In the genomic region with DNA sequence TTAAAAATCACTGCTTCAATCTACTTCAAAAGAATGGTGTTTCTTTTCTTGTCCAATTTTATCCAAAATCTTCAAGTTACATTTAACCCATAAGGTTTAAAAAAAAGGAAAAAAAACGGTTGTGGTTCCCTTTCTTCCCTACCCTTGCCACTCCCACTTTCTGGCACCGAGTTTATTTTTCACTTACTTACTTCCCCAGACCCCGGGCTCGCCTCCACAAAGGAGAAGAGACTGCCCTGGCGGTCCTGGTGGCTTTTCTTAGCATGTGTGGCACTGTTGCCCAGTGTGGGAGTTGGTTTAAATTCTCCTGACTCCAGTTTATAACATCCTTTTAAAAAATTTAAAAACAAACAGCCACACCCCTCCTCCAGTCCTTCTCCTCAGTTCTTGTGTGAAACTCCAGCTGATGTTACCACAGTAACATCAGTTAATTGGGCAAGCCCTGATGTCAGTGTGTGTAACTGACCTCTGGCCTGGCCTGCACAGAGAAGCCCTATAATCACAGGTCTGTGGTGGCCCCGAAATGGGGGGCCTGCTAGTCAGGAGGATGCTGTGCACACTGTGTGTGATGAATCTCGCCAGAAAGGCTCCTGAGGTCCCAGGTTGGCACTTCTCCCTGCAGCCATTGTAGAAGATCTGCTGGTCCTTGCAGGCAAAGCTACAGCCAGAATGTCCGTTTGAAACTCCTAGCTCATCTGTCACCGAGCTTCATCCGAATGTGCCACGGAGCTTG, we compare ENCODE assay signal across 10 cellular contexts. TPM values are rescaled to one million over a fixed set of nuclear protein-coding genes. Genes with fewer than 3 reads are reported as not detected.
DNase-seq lines count a peak whose midpoint lies in the region; ATAC-seq, FAIRE-seq and TF ChIP-seq lines count a peak whose summit lies in the region.
"Had no signal": no experiment of that assay in that cellular context is flagged by ENCODE, and none has a peak within 500 bp of the region (broad histone marks: within the 10 kb centered on the region; RNA-seq: fewer than 3 reads in every experiment).

No MANE protein-coding gene starts in this region.

- CTCF ChIA-PET in OCI-LY7 (lab: Charles Lee; ENCODE audit: unreplicated experiment): no interaction called here

- peaks cover 80% of the 10 kb centered on the region for H3K36me3 ChIP-seq in OCI-LY7 (ENCODE audit: insufficient read depth, low read length)
- peaks cover 25% of the 10 kb centered on the region for H3K36me3 ChIP-seq in osteoblast (ENCODE audit: insufficient read depth, low read length)

- H3K4me2 ChIP-seq in OCI-LY7 (ENCODE audit: low read length) (no peak overlapping the region), osteoblast (ENCODE audit: insufficient read depth, low read length) (no peak overlapping the region)

- no peak for ATAC-seq in HG02938 (IDR thresholded peaks at IDR 0.05; ENCODE audit: unreplicated experiment)

- no peaks in the 10 kb centered on the region for H3K9me2 ChIP-seq in OCI-LY7 (ENCODE audit: insufficient read depth, low read length)

- H3K4me1 ChIP-seq in OCI-LY7 (ENCODE audit: insufficient read depth, low read length, poor library complexity, severe bottlenecking) (peaks cover 38% of the 10 kb centered on the region), osteoblast (ENCODE audit: insufficient read depth, low read length) (peaks cover 5% of the 10 kb centered on the region)

- H4K20me1 ChIP-seq in OCI-LY7 (ENCODE audit: insufficient read depth, low read length): 0 out of 2 replicates have a peak, but pooled peaks cover 9% of the 10 kb centered on the region
- peaks cover 69% of the 10 kb centered on the region for H4K20me1 ChIP-seq in osteoblast (ENCODE audit: insufficient read depth, low read length)

- H3K27me3 ChIP-seq in dorsolateral prefrontal cortex (no peaks in the 10 kb centered on the region), osteoblast (ENCODE audit: insufficient read depth, low read length) (no peaks in the 10 kb centered on the region)

- BruUV-seq in OCI-LY7 (replicated peaks; lab: Mats Ljungman, UMichigan): TSS peak; percentile 64

- intact Hi-C loops in OCI-LY7 (cut with micrococcal nuclease; ENCODE audit: unreplicated experiment): no loop called here
- intact Hi-C loops in dorsolateral prefrontal cortex (cut with DNase I): loop anchor here in 1 of 2 donors (2.0 to 10.0 kb wide), 2 partner anchors 51 to 617 kb away; a partner anchor contains a TSS

- no peak for TF ChIP-seq CTCF in OCI-LY7 (conservative IDR thresholded peaks at IDR 0.05; ENCODE audit: low read length)
- TF ChIP-seq CTCF in dorsolateral prefrontal cortex (IDR thresholded peaks at IDR 0.05 in 54 of 56, conservative IDR thresholded peaks at IDR 0.05 in 2 of 56; ENCODE audit: low read depth in 1 of 56, partially characterized antibody in 56 of 56): no peak
- TF ChIP-seq CTCF in osteoblast (IDR thresholded peaks at IDR 0.05; ENCODE audit: extremely low read depth, low read depth, low read length): no peak

- FAIRE-seq in GM12891 (lab: Jason Lieb, UNC): no peak

- H2AFZ ChIP-seq in OCI-LY7 (ENCODE audit: low read length): no peak overlapping the region
- no peak overlapping the region for H2AFZ ChIP-seq in osteoblast (ENCODE audit: low read length)

- no peak for DNase-seq in GM12891 (ENCODE audit: insufficient read length, low spot score)
- no peak for DNase-seq in OCI-LY7 (ENCODE audit: low spot score)
- DNase-seq in dorsolateral prefrontal cortex: peak in 1 of 10 donors; percentile 19
- peak; percentile 69 for DNase-seq in osteoblast (ENCODE audit: insufficient read length, low spot score, missing footprints)
- no peak for DNase-seq in activated CD8-positive, alpha-beta memory T cell treated with anti-CD3 and anti-CD28 coated beads, Interleukin-2, amount 50 U/mL, for 48 hours
- DNase-seq in NCI-H446 treated with DMSO at 0.1 percent for 48 hours (lab: John Stamatoyannopoulos, UW): no peak
- DNase-seq: HCEC 1CT, NCI-H1417 treated with DMSO at 0.1 percent for 48 hours, RPMI8226 had no signal

- no peaks in the 10 kb centered on the region for H3K9me3 ChIP-seq in OCI-LY7 (ENCODE audit: low read length)
- no peaks in the 10 kb centered on the region for H3K9me3 ChIP-seq in osteoblast (ENCODE audit: low read depth, low read length)

- POLR2A ChIA-PET in OCI-LY7 (lab: Charles Lee): interaction anchor here (2.0 kb wide), 1 partner anchor 12 kb away, joined by 6 read pairs; no protein-coding TSS in a partner anchor

- H3K79me2 ChIP-seq in OCI-LY7 (ENCODE audit: insufficient read depth, low read depth, low read length): peaks cover 67% of the 10 kb centered on the region
- peaks cover 86% of the 10 kb centered on the region for H3K79me2 ChIP-seq in osteoblast (ENCODE audit: insufficient read depth, low read length)

- TF ChIP-seq POLR2A in GM12891 (IDR thresholded peaks at IDR 0.05; ENCODE audit: low read depth, low read length): no peak

- H3K27ac ChIP-seq in OCI-LY7 (ENCODE audit: low read depth, low read length, poor library complexity, severe bottlenecking) (peak overlapping the region; percentile 20), dorsolateral prefrontal cortex (peak overlapping the region in 48 of 59 donors; percentile 7 to 88 (median 74)), osteoblast (ENCODE audit: low read depth, low read length) (no peak overlapping the region)

- no peak overlapping the region for H3K4me3 ChIP-seq in OCI-LY7 (ENCODE audit: low read depth, low read length, poor library complexity, severe bottlenecking)
- H3K4me3 ChIP-seq in dorsolateral prefrontal cortex: no peak overlapping the region
- no peak overlapping the region for H3K4me3 ChIP-seq in osteoblast (ENCODE audit: insufficient read depth, low read length)

TF ChIP-seq in GM12891, 5 proteins besides CTCF, POLR2A, EP300 and RAD21:
- 0 out of 2 replicates have a peak, but pooled peaks have one; percentile 25 for TF ChIP-seq POLR2AphosphoS5 (IDR thresholded peaks at IDR 0.05; ENCODE audit: low read depth, low read length)
- no peak for TF ChIP-seq POU2F2 (IDR thresholded peaks at IDR 0.05; ENCODE audit: low read depth, low read length)
TF ChIP-seq in GM12891: peak in this region for 1.

RNA-seq across cellular contexts. Expression of a gene that starts 7.8 kb away (rescaled TPM):
- 24.5 TPM for polyA plus RNA-seq in GM12891 (2012; ENCODE audit: low read depth, missing spikeins)
- 75.6 and 81.1 TPM in 2 replicates for total RNA-seq in OCI-LY7 (2014; rRNA removed; shearing (Covaris generic))
- total RNA-seq in OCI-LY7 (2022) (59.0 and 59.3 TPM in 2 replicates), dorsolateral prefrontal cortex (10 to 100 TPM in 117 of 120 experiments, 1 to 10 TPM in 3; 9.3 to 19.5 (median 14.6) TPM), osteoblast (15.6 and 25.0 TPM in 2 replicates)

RNA-seq across cellular contexts. Expression of a gene that starts 10.5 kb away (rescaled TPM):
- 0.05 TPM for polyA plus RNA-seq in GM12891 (2012; ENCODE audit: low read depth, missing spikeins)
- 1.5 and 1.7 TPM in 2 replicates for total RNA-seq in OCI-LY7 (2014; rRNA removed; shearing (Covaris generic))
- total RNA-seq in OCI-LY7 (2022) (3.1 and 3.5 TPM in 2 replicates), dorsolateral prefrontal cortex (1 to 10 TPM in 29 of 120 experiments, under 1 TPM in 82, not detected in 9; 0.20 to 2.8 (median 0.68) TPM), osteoblast (0.29 and 0.36 TPM in 2 replicates)

RNA-seq across cellular contexts. Expression of a gene that starts 20.0 kb away (rescaled TPM):
- polyA plus RNA-seq in GM12891 (2012; ENCODE audit: low read depth, missing spikeins): 40.5 TPM
- 66.8 and 89.1 TPM in 2 replicates for total RNA-seq in OCI-LY7 (2014; rRNA removed; shearing (Covaris generic))
- 39.6 and 60.5 TPM in 2 replicates for total RNA-seq in OCI-LY7 (2022)
- total RNA-seq in dorsolateral prefrontal cortex: 10 to 100 TPM in 86 of 120 experiments, 1 to 10 TPM in 34; 4.9 to 43.3 (median 11.4) TPM
- 10.5 and 13.3 TPM in 2 replicates for total RNA-seq in osteoblast

RNA-seq across cellular contexts. Expression of a gene that starts 43.8 kb away (rescaled TPM):
- polyA plus RNA-seq in GM12891 (2012; ENCODE audit: low read depth, missing spikeins): 21.9 TPM
- 58.5 and 59.9 TPM in 2 replicates for total RNA-seq in OCI-LY7 (2014; rRNA removed; shearing (Covaris generic))
- total RNA-seq in OCI-LY7 (2022) (86.3 and 92.7 TPM in 2 replicates), dorsolateral prefrontal cortex (10 to 100 TPM; 27.4 to 65.8 (median 42.2) TPM), osteoblast (25.3 and 29.2 TPM in 2 replicates)

RNA-seq across cellular contexts. Expression of a gene that starts 54.5 kb away (rescaled TPM):
- polyA plus RNA-seq in GM12891 (2012; ENCODE audit: low read depth, missing spikeins): 55.3 TPM
- total RNA-seq in OCI-LY7 (2014; rRNA removed; shearing (Covaris generic)): 61.2 and 63.8 TPM in 2 replicates
- 67.1 and 67.8 TPM in 2 replicates for total RNA-seq in OCI-LY7 (2022)
- 10 to 100 TPM; 50.3 to 89.3 (median 74.5) TPM for total RNA-seq in dorsolateral prefrontal cortex
- 40.2 and 40.4 TPM in 2 replicates for total RNA-seq in osteoblast
